Comparison of ENCODE assay signal across 8 cellular contexts in the genomic region with DNA sequence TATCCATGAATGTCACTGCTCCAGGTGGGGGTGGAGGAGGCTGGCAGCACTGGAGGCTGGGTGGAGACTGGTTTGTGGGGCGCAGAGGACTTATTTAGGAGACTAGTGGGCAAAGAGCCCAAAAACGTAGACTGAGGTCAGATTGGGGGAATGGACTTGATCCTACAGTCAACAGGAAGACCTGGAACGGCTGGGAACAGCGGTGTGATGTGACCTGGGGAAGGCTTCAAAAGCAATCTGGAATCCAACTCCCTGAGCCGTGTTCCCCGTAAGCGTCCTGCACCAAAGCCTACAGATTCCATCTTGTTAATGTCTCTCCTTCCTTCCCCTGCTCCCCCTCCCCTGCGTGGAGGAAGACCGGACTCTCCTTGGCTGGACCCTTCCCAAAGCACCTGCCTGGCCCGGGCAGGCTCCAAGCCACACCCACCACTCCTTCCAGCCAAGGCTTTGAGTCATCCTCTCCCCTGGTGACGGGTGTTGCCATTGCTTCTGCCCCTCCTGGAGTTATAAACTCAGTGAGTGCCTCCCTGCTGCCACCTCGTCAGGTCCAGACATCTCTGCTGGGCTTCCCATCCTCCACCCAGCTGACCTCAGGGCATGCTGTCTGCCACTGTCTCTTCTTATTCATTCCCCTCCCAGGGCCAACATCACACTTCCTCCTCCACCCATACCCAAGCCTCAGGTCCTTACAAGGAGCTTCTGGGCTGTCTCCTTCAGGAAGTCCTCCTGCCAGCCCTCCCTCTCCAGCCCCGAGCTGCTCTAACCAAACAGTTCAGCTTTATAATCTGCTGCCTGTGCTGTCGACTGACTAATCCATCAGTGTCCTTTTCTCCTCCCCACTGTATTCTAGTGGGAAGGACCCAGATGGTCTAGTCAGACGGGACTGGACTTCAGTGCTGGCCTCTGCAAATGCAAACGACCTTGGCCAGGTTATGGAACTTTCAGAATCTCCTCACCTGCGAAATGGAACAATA. TPM values are rescaled to one million over a fixed set of nuclear protein-coding genes. Genes with fewer than 3 reads are reported as not detected.
A peak's percentile ranks its signal among the peaks of the same experiment; 100 is the strongest.
DNase-seq lines count a peak whose midpoint lies in the region; ATAC-seq, FAIRE-seq and TF ChIP-seq lines count a peak whose summit lies in the region.

No MANE protein-coding gene starts in this region.

- H4K20me1 ChIP-seq in Loucy (ENCODE audit: insufficient read depth, low read length, poor library complexity, severe bottlenecking): peaks cover 22% of the 10 kb centered on the region

- H3K9me3 Mint-ChIP-seq in central memory CD8-positive, alpha-beta T cell: no peaks in the 10 kb centered on the region

- no peaks in the 10 kb centered on the region for H3K27me3 Mint-ChIP-seq in central memory CD8-positive, alpha-beta T cell

- H3F3A ChIP-seq in Loucy (ENCODE audit: low read depth): peaks cover 11% of the 10 kb centered on the region; the same call in 1 of the 2 replicates

- H3K27me3 ChIP-seq in Loucy (ENCODE audit: insufficient read depth, low read length, poor library complexity, severe bottlenecking): no peaks in the 10 kb centered on the region

- H3K4me3 Mint-ChIP-seq in central memory CD8-positive, alpha-beta T cell: peak overlapping the region; percentile 89

- H3K4me2 ChIP-seq in Loucy (ENCODE audit: low read depth, low read length, poor library complexity, severe bottlenecking): peak overlapping the region; percentile 70

- peak overlapping the region; percentile 78 to 81 for H3K27ac ChIP-seq in kidney (ENCODE audit: low read depth in 2 of 2, low read length in 2 of 2)

- H3K9ac ChIP-seq in Loucy (ENCODE audit: low read depth, low read length, poor library complexity, severe bottlenecking) (no peak overlapping the region), kidney (ENCODE audit: low read length in 2 of 2) (peak overlapping the region in 1 of 2 donors; percentile 43)

- H2AFZ ChIP-seq in Loucy (ENCODE audit: low read length): peak overlapping the region; percentile 56

- no peaks in the 10 kb centered on the region for H3K9me2 ChIP-seq in Loucy (replicated peaks; ENCODE audit: low read depth, low read length)

- peaks cover 33% of the 10 kb centered on the region for H3K4me1 Mint-ChIP-seq in central memory CD8-positive, alpha-beta T cell

- DNase-seq in DMS79 treated with DMSO at 0.1 percent for 48 hours (lab: John Stamatoyannopoulos, UW): peak; percentile 88
- DNase-seq in T-helper 9 cell: peak; percentile 36
- DNase-seq in central memory CD8-positive, alpha-beta T cell (ENCODE audit: low spot score in 2 of 2): peak; percentile 22 to 37
- DNase-seq in kidney: peak; percentile 92
- peak; percentile 15 to 46 for DNase-seq in stimulated activated CD4-positive, alpha-beta T cell treated with anti-CD3 and anti-CD28 coated beads, Interleukin-4, amount 100 ng/mL, for 4 hours
- no peak for DNase-seq in GM10248 (ENCODE audit: extremely low spot score)

- H3K36me3 ChIP-seq in Loucy (ENCODE audit: insufficient read depth, low read length): no peaks in the 10 kb centered on the region
- H3K36me3 ChIP-seq in kidney (ENCODE audit: control insufficient read depth in 1 of 2, insufficient read depth in 2 of 2, low read length in 2 of 2): no peaks in the 10 kb centered on the region

- no peak for FAIRE-seq in kidney (lab: Jason Lieb, UNC)

- peak overlapping the region; percentile 24 for H3K4me3 ChIP-seq in Loucy (ENCODE audit: low read length, poor library complexity, severe bottlenecking)
- H3K4me3 ChIP-seq in kidney (ENCODE audit: low read length in 2 of 2): no peak overlapping the region

- peaks cover 29% of the 10 kb centered on the region for H3K79me2 ChIP-seq in Loucy (ENCODE audit: insufficient read depth, low read length)

- intact Hi-C loops in kidney (cut with DNase I): no loop called here

- H3K36me3 Mint-ChIP-seq in central memory CD8-positive, alpha-beta T cell (ENCODE audit: insufficient read depth): peaks cover 17% of the 10 kb centered on the region

- TF ChIP-seq CTCF in Loucy (conservative IDR thresholded peaks at IDR 0.05; ENCODE audit: low read length): no peak
- no peak for TF ChIP-seq CTCF in kidney (IDR thresholded peaks at IDR 0.05; ENCODE audit: borderline replicate concordance, extremely low read depth, insufficient read depth)
- no peak for TF ChIP-seq CTCF in GM10248 (IDR thresholded peaks at IDR 0.05; ENCODE audit: control extremely low read depth, extremely low read depth, low read depth, missing control alignments)

- CTCF ChIA-PET in GM10248 (lab: Yijun Ruan, JAX): interaction anchor here (1.2 to 1.4 kb wide), 4 partner anchors 22 to 126 kb away, joined by 3 to 4 read pairs (median 3); no protein-coding TSS in a partner anchor

- H3K4me1 ChIP-seq in Loucy (ENCODE audit: insufficient read depth, low read length, poor library complexity, severe bottlenecking) (peaks cover 37% of the 10 kb centered on the region), kidney (ENCODE audit: control insufficient read depth in 1 of 2, insufficient read depth in 1 of 2, low read depth in 1 of 2, low read length in 2 of 2) (peaks cover 20 to 24% of the 10 kb centered on the region in 2 donors)

- POLR2A ChIA-PET in GM10248 (lab: Yijun Ruan, JAX): no interaction called here

- no peaks in the 10 kb centered on the region for H3K9me3 ChIP-seq in Loucy (ENCODE audit: insufficient read depth, low read depth, low read length)
- H3K9me3 ChIP-seq in kidney (ENCODE audit: control insufficient read depth in 1 of 2, low read length in 2 of 2): no peaks in the 10 kb centered on the region

- peak overlapping the region; percentile 58 for H3K27ac Mint-ChIP-seq in central memory CD8-positive, alpha-beta T cell (ENCODE audit: low read depth)

- ATAC-seq in central memory CD8-positive, alpha-beta T cell (replicated peaks; ENCODE audit: extremely low read depth, poor library complexity, severe bottlenecking): peak; percentile 31
- ATAC-seq in HG03521 (IDR thresholded peaks at IDR 0.05; ENCODE audit: unreplicated experiment): no peak

RNA-seq across cellular contexts. Expression of a gene that starts 1.6 kb away (rescaled TPM):
- total RNA-seq in kidney: 158 TPM
- 114 TPM for polyA plus RNA-seq in kidney (ENCODE audit: insufficient read depth, low read depth, low replicate concordance)
